Comparison of ENCODE assay signal across 8 cellular contexts in the genomic region with DNA sequence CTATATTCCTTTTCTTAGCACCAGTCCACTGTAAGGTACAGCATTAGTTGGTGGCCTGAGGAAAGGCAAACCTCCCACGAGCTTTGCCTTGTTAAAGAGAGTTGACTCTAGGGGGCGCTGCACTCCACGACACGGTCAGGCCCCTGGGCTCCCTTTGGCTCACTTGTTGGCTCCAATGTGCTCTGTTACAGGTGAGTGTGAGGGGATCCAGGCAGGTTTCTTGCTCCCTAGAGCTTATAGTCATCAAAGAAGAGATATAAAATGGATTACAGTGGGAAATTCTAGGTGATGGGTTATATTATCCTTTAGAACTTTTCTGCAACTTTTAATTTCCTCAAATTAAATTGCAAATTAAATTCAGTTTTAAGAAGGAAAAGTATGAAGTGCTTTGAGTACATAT. TPM values are rescaled to one million over a fixed set of nuclear protein-coding genes. Genes with fewer than 3 reads are reported as not detected.
A peak's percentile ranks its signal among the peaks of the same experiment; 100 is the strongest.
DNase-seq lines count a peak whose midpoint lies in the region; ATAC-seq, FAIRE-seq and TF ChIP-seq lines count a peak whose summit lies in the region.

No MANE protein-coding gene starts in this region.

- no peak overlapping the region for H2AK5ac ChIP-seq in neuronal stem cell (ENCODE audit: low read depth, low read length)

- no peak overlapping the region for H3K4me2 ChIP-seq in neuronal stem cell (ENCODE audit: insufficient read depth, low read length, poor library complexity, severe bottlenecking)

- no peak overlapping the region for H3K9ac ChIP-seq in neuronal stem cell (ENCODE audit: low read depth, low read length, poor library complexity)

- no peak for FAIRE-seq in RCC 7860 (lab: Jason Lieb, UNC)

- no peak overlapping the region for H3K23ac ChIP-seq in neuronal stem cell (ENCODE audit: low read depth, low read length, poor library complexity)

- TF ChIP-seq CTCF in LNCaP clone FGC (IDR thresholded peaks at IDR 0.05; ENCODE audit: control insufficient read depth, extremely low read depth, insufficient read depth) (peak; percentile 85), fibroblast of the aortic adventitia (IDR thresholded peaks at IDR 0.05; ENCODE audit: insufficient read depth, low read length) (peak; percentile 82)

- H2BK5ac ChIP-seq in neuronal stem cell (ENCODE audit: low read length): no peak overlapping the region

- peaks cover 3 to 6% of the 10 kb centered on the region in 2 donors for H3K4me1 ChIP-seq in neuronal stem cell (ENCODE audit: control insufficient read depth in 2 of 2, insufficient read depth in 1 of 2, low read depth in 1 of 2, low read length in 2 of 2)

- H3K27ac ChIP-seq in neuronal stem cell (replicated peaks; ENCODE audit: low read length): no peak overlapping the region
- H3K27ac ChIP-seq in substantia nigra (ENCODE audit: low read depth, low read length, poor library complexity, severe bottlenecking): no peak overlapping the region

- peak; percentile 83 for DNase-seq in GM03348 (ENCODE audit: low spot score)
- DNase-seq in LNCaP clone FGC (ENCODE audit: low read depth): peak; percentile 51
- peak; percentile 59 for DNase-seq in RCC 7860 (ENCODE audit: low spot score)
- peak; percentile 66 for DNase-seq in activated T-helper 1 cell treated with Interleukin-2 at 50 U/mL for 16 hours (ENCODE audit: low read depth)
- peak; percentile 77 for DNase-seq in fibroblast of the aortic adventitia (ENCODE audit: low read depth)
- DNase-seq in neuronal stem cell (ENCODE audit: low spot score): peak; percentile 78
- peak in 45 of 49 donors; percentile 1 to 82 (median 63) for DNase-seq in substantia nigra (lab: John Stamatoyannopoulos, UW)

- no peak overlapping the region for H4K91ac ChIP-seq in neuronal stem cell (ENCODE audit: low read depth, low read length, poor library complexity)

- H2BK12ac ChIP-seq in neuronal stem cell (ENCODE audit: low read length): no peak overlapping the region

- H3K79me1 ChIP-seq in neuronal stem cell (ENCODE audit: low read depth, low read length): peaks cover 5% of the 10 kb centered on the region

- H3K4me3 ChIP-seq in LNCaP clone FGC (ENCODE audit: low read depth, low read length): no peak overlapping the region
- no peak overlapping the region for H3K4me3 ChIP-seq in fibroblast of the aortic adventitia (ENCODE audit: low read depth, low read length)
- H3K4me3 ChIP-seq in neuronal stem cell (ENCODE audit: low read length in 2 of 2): no peak overlapping the region

- H4K8ac ChIP-seq in neuronal stem cell (ENCODE audit: low read depth, low read length): no peak overlapping the region

- no peak overlapping the region for H3K18ac ChIP-seq in neuronal stem cell (ENCODE audit: low read length)

- no peak overlapping the region for H2AFZ ChIP-seq in neuronal stem cell (ENCODE audit: low read length)

- H2BK15ac ChIP-seq in neuronal stem cell (ENCODE audit: low read length): no peak overlapping the region

- H3K27me3 ChIP-seq in neuronal stem cell (ENCODE audit: control insufficient read depth in 3 of 3, insufficient read depth in 3 of 3, low read depth in 1 of 3, low read length in 3 of 3): no peaks in the 10 kb centered on the region

- H3K14ac ChIP-seq in neuronal stem cell (ENCODE audit: low read length): no peak overlapping the region

- H2BK120ac ChIP-seq in neuronal stem cell (ENCODE audit: low read depth, low read length): no peak overlapping the region

- H3K36me3 ChIP-seq in neuronal stem cell (replicated peaks in 1 of 2; ENCODE audit: control insufficient read depth in 2 of 2, insufficient read depth in 2 of 2, low read length in 2 of 2): no peaks in the 10 kb centered on the region

- no peak overlapping the region for H3K4ac ChIP-seq in neuronal stem cell (ENCODE audit: low read length)

- no peak for ATAC-seq in HG03045 (IDR thresholded peaks at IDR 0.05; ENCODE audit: unreplicated experiment)

- H3K9me3 ChIP-seq in neuronal stem cell (replicated peaks in 1 of 2; ENCODE audit: control insufficient read depth in 2 of 2, insufficient read depth in 1 of 2, low read depth in 1 of 2, low read length in 2 of 2): no peaks in the 10 kb centered on the region

- WGBS in neuronal stem cell (ENCODE audit: extremely low coverage in 2 of 2, insufficient read length in 2 of 2, insufficient replicate concordance in 1 of 2), 2 donors: no CpG with 5 or more reads among the region's 4 CpGs

RNA-seq across cellular contexts. Expression of a gene that starts 3.7 kb away (rescaled TPM):
- total RNA-seq in fibroblast of the aortic adventitia (ENCODE audit: low replicate concordance): not detected in 2 replicates
- not detected for polyA plus RNA-seq in neuronal stem cell (2013, experiment 1 of 2)
- polyA plus RNA-seq in neuronal stem cell (2013, experiment 2 of 2): not detected

RNA-seq across cellular contexts. Expression of a gene that starts 4.3 kb away (rescaled TPM):
- 12.3 and 28.9 TPM in 2 replicates for total RNA-seq in fibroblast of the aortic adventitia (ENCODE audit: low replicate concordance)
- 11.3 TPM for polyA plus RNA-seq in neuronal stem cell (2013, experiment 1 of 2)
- polyA plus RNA-seq in neuronal stem cell (2013, experiment 2 of 2): 11.5 TPM
